ENCODE assay signal across 14 cellular contexts in genomic region chr21:36035381-36035791, GRCh38. TPM values are rescaled to one million over a fixed set of nuclear protein-coding genes. Genes with fewer than 3 reads are reported as not detected.
DNase-seq lines count a peak whose midpoint lies in the region; ATAC-seq and TF ChIP-seq lines count a peak whose summit lies in the region.
"Had no signal": no experiment of that assay in that cellular context is flagged by ENCODE, and none has a peak within 500 bp of the region (broad histone marks: within the 10 kb centered on the region; RNA-seq: fewer than 3 reads in every experiment).

No MANE protein-coding gene starts in this region.

- CTCF ChIA-PET in RWPE1 (lab: Yijun Ruan, JAX): interaction anchor here (0.7 kb wide), 2 partner anchors 77 to 90 kb away, joined by 3 to 6 read pairs; no protein-coding TSS in a partner anchor

- H3K4me3 ChIP-seq in cardiac muscle cell: no peak overlapping the region
- no peak overlapping the region for H3K4me3 ChIP-seq in right atrium auricular region
- no peak overlapping the region for H3K4me3 ChIP-seq in upper lobe of right lung
- H3K4me3 ChIP-seq: HAP-1 had no signal

- DNase-seq in cardiac muscle cell (ENCODE audit: low read depth in 1 of 2, low spot score in 1 of 2) (peak in 1 of 2 donors; percentile 92), right atrium auricular region (ENCODE audit: low spot score) (no peak), RWPE1 (ENCODE audit: low spot score) (no peak), iPS-NIHi7 (ENCODE audit: extremely low spot score) (peak; percentile 60), upper lobe of right lung (no peak), activated gamma-delta T cell (lab: John Stamatoyannopoulos, UW) (no peak), NCI-H446 treated with DMSO at 0.1 percent for 48 hours (lab: John Stamatoyannopoulos, UW) (no peak), NCI-H226 (no peak)
- DNase-seq: EL; hypothalamus; posterior cingulate gyrus; stimulated activated CD4-positive, alpha-beta T cell treated with anti-CD3 and anti-CD28 coated beads, Interleukin-1b, Interleukin-23, amount 100 ng/mL, for 48 hours had no signal

- H3K27ac ChIP-seq in cardiac muscle cell (peak overlapping the region; percentile 71), right atrium auricular region (no peak overlapping the region), RWPE1 (peak overlapping the region; percentile 25; the same call in 1 of the 2 replicates), upper lobe of right lung (no peak overlapping the region)

- POLR2A ChIA-PET in RWPE1 (lab: Yijun Ruan, JAX; ENCODE audit: low non-redundant PET): no interaction called here

- H3K4me1 ChIP-seq in cardiac muscle cell (ENCODE audit: low read depth): peaks cover 21% of the 10 kb centered on the region
- no peaks in the 10 kb centered on the region for H3K4me1 ChIP-seq in right atrium auricular region
- no peaks in the 10 kb centered on the region for H3K4me1 ChIP-seq in upper lobe of right lung
- H3K4me1 ChIP-seq: HAP-1 had no signal

- peaks cover 6% of the 10 kb centered on the region for H3K36me3 ChIP-seq in cardiac muscle cell
- H3K36me3 ChIP-seq in right atrium auricular region: peaks cover 44% of the 10 kb centered on the region
- H3K36me3 ChIP-seq in upper lobe of right lung: peaks cover 47% of the 10 kb centered on the region

- intact Hi-C loops in upper lobe of right lung (cut with DNase I): no loop called here

- TF ChIP-seq CTCF in cardiac muscle cell (IDR thresholded peaks at IDR 0.05; ENCODE audit: low read depth, low read length) (no peak), right atrium auricular region (IDR thresholded peaks at IDR 0.05) (peak in 1 of 2 donors; percentile 23), RWPE1 (conservative IDR thresholded peaks at IDR 0.05; ENCODE audit: low read depth) (no peak), upper lobe of right lung (IDR thresholded peaks at IDR 0.05) (no peak)

- H3K27me3 ChIP-seq in cardiac muscle cell (peaks cover 7% of the 10 kb centered on the region), right atrium auricular region (no peaks in the 10 kb centered on the region), upper lobe of right lung (no peaks in the 10 kb centered on the region)

- ATAC-seq in upper lobe of right lung: peak; percentile 36
- ATAC-seq: esophagus mucosa had no signal

- H3K9me3 ChIP-seq in cardiac muscle cell (ENCODE audit: low read depth) (no peaks in the 10 kb centered on the region), right atrium auricular region (no peaks in the 10 kb centered on the region), upper lobe of right lung (no peaks in the 10 kb centered on the region)
- H3K9me3 ChIP-seq: HAP-1 had no signal

RNA-seq across cellular contexts. Expression of gene SETD4, which starts 24.9 kb away (rescaled TPM):
- total RNA-seq in cardiac muscle cell (14.7 and 16.2 TPM in 2 replicates), right atrium auricular region (1 to 10 TPM; 6.3 to 7.6 TPM), upper lobe of right lung (19.0 TPM)
- 18.1 and 28.5 TPM in 2 replicates for polyA plus RNA-seq in cardiac muscle cell

RNA-seq across cellular contexts. Expression of gene CBR1, which starts 34.4 kb away (rescaled TPM):
- 60.8 and 83.1 TPM in 2 replicates for total RNA-seq in cardiac muscle cell
- polyA plus RNA-seq in cardiac muscle cell: 45.1 and 49.5 TPM in 2 replicates
- total RNA-seq in right atrium auricular region: 100 to 1,000 TPM in 1 of 2 donors, 10 to 100 TPM in 1; 60.7 to 101 TPM
- total RNA-seq in upper lobe of right lung: 71.2 TPM

Comparison
In these comparisons a context has a peak if more than half of its experiments do, and no peak if none do; other contexts are left out.
1. H3K27ac ChIP-seq: peak in cardiac muscle cell (single experiment) and RWPE1 (single experiment); none in right atrium auricular region (0 of 2) and upper lobe of right lung (single experiment).